In genomic region chr4:152118819-152119553, GRCh38 we compare ENCODE assay signal across 16 cellular contexts.
DNase-seq lines count a peak whose midpoint lies in the region; ATAC-seq and TF ChIP-seq lines count a peak whose summit lies in the region.
"Had no signal": no experiment of that assay in that cellular context is flagged by ENCODE, and none has a peak within 500 bp of the region (broad histone marks: within the 10 kb centered on the region; RNA-seq: fewer than 3 reads in every experiment).

No MANE protein-coding gene starts in this region.

- 42 to 63% methylated on average over 2 to 3 of the region's 12 CpGs for WGBS in gastroesophageal sphincter (ENCODE audit: low coverage in 1 of 2), 2 donors

- peak overlapping the region in 6 of 9 donors; percentile 6 to 100 (median 71) for H3K27ac Mint-ChIP-seq in naive thymus-derived CD4-positive, alpha-beta T cell
- H3K27ac Mint-ChIP-seq: CD14-positive monocyte had no signal

- no peaks in the 10 kb centered on the region for H3K27me3 ChIP-seq in naive thymus-derived CD4-positive, alpha-beta T cell (ENCODE audit: control insufficient read depth in 2 of 2, insufficient read depth in 2 of 2, low read length in 2 of 2)
- no peaks in the 10 kb centered on the region for H3K27me3 ChIP-seq in gastroesophageal sphincter
- H3K27me3 ChIP-seq: SJCRH30 had no signal

- peaks cover 26 to 33% of the 10 kb centered on the region in 2 donors for H3K4me1 ChIP-seq in naive thymus-derived CD4-positive, alpha-beta T cell (ENCODE audit: control insufficient read depth in 2 of 2, insufficient read depth in 2 of 2, low read length in 2 of 2)
- H3K4me1 ChIP-seq in gastroesophageal sphincter, result peaks cover 0 to 5% (median 0%) of the 10 kb centered on the region in 3 donors
- H3K4me1 ChIP-seq: HAP-1, SJCRH30 had no signal

- DNase-seq in NCI-H748 (lab: John Stamatoyannopoulos, UW; ENCODE audit: unreplicated experiment) (peak; percentile 9), NCI-H748 treated with DMSO at 0.1 percent for 48 hours (lab: John Stamatoyannopoulos, UW) (no peak), NCI-H82 (lab: John Stamatoyannopoulos, UW) (peak; percentile 88), cerebellar cortex (ENCODE audit: low spot score) (no peak), NCI-H345 treated with DMSO at 0.1 percent for 48 hours (lab: John Stamatoyannopoulos, UW; ENCODE audit: unreplicated experiment) (no peak)
- no peak for DNase-seq in naive thymus-derived CD4-positive, alpha-beta T cell
- DNase-seq: 8988T; Calu3; NCI-H146; NK-92 treated with Interleukin-12 subunit alpha and Interleukin-12 subunit beta, amount 100 ng/mL, for 24 hours; OCI-M1 had no signal

- H3K27me3 Mint-ChIP-seq in naive thymus-derived CD4-positive, alpha-beta T cell, result peaks cover 0 to 2% (median 0%) of the 10 kb centered on the region in 5 donors

- TF ChIP-seq POLR2A in gastroesophageal sphincter (IDR thresholded peaks at IDR 0.05), result no peak

- no peak overlapping the region for H3K4me3 ChIP-seq in naive thymus-derived CD4-positive, alpha-beta T cell (ENCODE audit: low read length)
- no peak overlapping the region for H3K4me3 ChIP-seq in gastroesophageal sphincter
- H3K4me3 ChIP-seq: HAP-1, SJCRH30 had no signal

- ATAC-seq in naive thymus-derived CD4-positive, alpha-beta T cell, result no peak
- ATAC-seq in gastroesophageal sphincter (no peak), GM19463 (IDR thresholded peaks at IDR 0.05; ENCODE audit: unreplicated experiment) (no peak)

- TF ChIP-seq CTCF in gastroesophageal sphincter (IDR thresholded peaks at IDR 0.05), result no peak

- no peaks in the 10 kb centered on the region for H3K36me3 ChIP-seq in naive thymus-derived CD4-positive, alpha-beta T cell (ENCODE audit: control insufficient read depth in 2 of 3, insufficient read depth in 3 of 3, low read length in 3 of 3)
- H3K36me3 ChIP-seq in gastroesophageal sphincter, result no peaks in the 10 kb centered on the region
- H3K36me3 ChIP-seq: HAP-1, SJCRH30 had no signal

- no peak overlapping the region for H3K4me3 Mint-ChIP-seq in naive thymus-derived CD4-positive, alpha-beta T cell
- H3K4me3 Mint-ChIP-seq: CD14-positive monocyte had no signal

- H3K36me3 Mint-ChIP-seq in naive thymus-derived CD4-positive, alpha-beta T cell, result peaks cover 0 to 35% (median 5%) of the 10 kb centered on the region in 5 donors
- H3K36me3 Mint-ChIP-seq: CD14-positive monocyte had no signal

- peaks cover 25 to 53% (median 47%) of the 10 kb centered on the region in 7 donors for H3K4me1 Mint-ChIP-seq in naive thymus-derived CD4-positive, alpha-beta T cell

- no peaks in the 10 kb centered on the region for H3K9me3 ChIP-seq in naive thymus-derived CD4-positive, alpha-beta T cell (ENCODE audit: control insufficient read depth in 2 of 3, low read length in 3 of 3)
- peaks cover 0 to 9% (median 0%) of the 10 kb centered on the region in 3 donors for H3K9me3 ChIP-seq in gastroesophageal sphincter
- H3K9me3 ChIP-seq: HAP-1, SJCRH30 had no signal

- intact Hi-C loops in naive thymus-derived CD4-positive, alpha-beta T cell (cut with micrococcal nuclease), result loop anchor here in 1 of 2 donors (5.0 kb wide), 1 partner anchor 43 kb away; no protein-coding TSS in a partner anchor

- peaks cover 3 to 24% (median 13%) of the 10 kb centered on the region in 11 donors for H3K9me3 Mint-ChIP-seq in naive thymus-derived CD4-positive, alpha-beta T cell

- POLR2A ChIA-PET in naive thymus-derived CD4-positive, alpha-beta T cell (lab: Charles Lee), result interaction anchor here (0.9 to 2.1 kb wide), 4 partner anchors 9 to 18 kb away, joined by 3 to 8 read pairs (median 4); no protein-coding TSS in a partner anchor

- CTCF ChIA-PET in naive thymus-derived CD4-positive, alpha-beta T cell (lab: Charles Lee), result interaction anchor here (0.7 kb wide), 1 partner anchor 358 kb away, joined by 4 read pairs; no protein-coding TSS in a partner anchor

- TF ChIP-seq EP300 in gastroesophageal sphincter (IDR thresholded peaks at IDR 0.05), result no peak

- H3K27ac ChIP-seq in naive thymus-derived CD4-positive, alpha-beta T cell (ENCODE audit: low read depth, low read length), result no peak overlapping the region
- no peak overlapping the region for H3K27ac ChIP-seq in gastroesophageal sphincter
- H3K27ac ChIP-seq: SJCRH30 had no signal

Comparison
In these comparisons a context has a peak if more than half of its experiments do, and no peak if none do; other contexts are left out.
1. DNase-seq: peak in NCI-H748 (single experiment) and NCI-H82 (single experiment); none in NCI-H748 treated with DMSO at 0.1 percent for 48 hours (single experiment), naive thymus-derived CD4-positive, alpha-beta T cell (0 of 9), cerebellar cortex (single experiment) and NCI-H345 treated with DMSO at 0.1 percent for 48 hours (single experiment).